1 cellular context compared by ENCODE assay signal in genomic region chr4:75924309-75924708, GRCh38.
TF ChIP-seq lines count a peak whose summit lies in the region.

No MANE protein-coding gene starts in this region.

TF ChIP-seq in HepG2, 621 proteins besides CTCF, POLR2A, EP300 and RAD21:
- TF ChIP-seq CEBPB (IDR thresholded peaks at IDR 0.05; ENCODE audit: borderline replicate concordance, low read depth, low read length), result peak; percentile 15; the same call in 1 of the 2 replicates
- TF ChIP-seq MEIS1 (CRISPR knock-in tag; IDR thresholded peaks at IDR 0.05; ENCODE audit: borderline replicate concordance), result no peak
- no peak for TF ChIP-seq KAT8 (CRISPR knock-in tag; IDR thresholded peaks at IDR 0.05)
